ENCODE assay signal across 8 cellular contexts in genomic region chr2:120109186-120110061, GRCh38.
DNase-seq lines count a peak whose midpoint lies in the region; ATAC-seq lines count a peak whose summit lies in the region.

No MANE protein-coding gene starts in this region.

- H3K9me3 ChIP-seq in CD4-positive, alpha-beta memory T cell (ENCODE audit: control insufficient read depth in 1 of 2, low read length in 2 of 2): no peaks in the 10 kb centered on the region

- POLR2A ChIA-PET in CD4-positive, alpha-beta memory T cell (lab: Charles Lee; ENCODE audit: partially characterized antibody): interaction anchor here (1.1 to 3.4 kb wide), 6 partner anchors 67 to 431 kb away, joined by 4 to 35 read pairs (median 6); partner anchors contain the start of genes EPB41L5 and TMEM185B

- intact Hi-C loops in CD4-positive, alpha-beta memory T cell (cut with micrococcal nuclease): loop anchor here (1.0 to 5.0 kb wide), 5 partner anchors 68 to 351 kb away; partner anchors contain the start of genes EPB41L5, PTPN4 and TMEM185B

- no peaks in the 10 kb centered on the region for H3K27me3 ChIP-seq in CD4-positive, alpha-beta memory T cell (ENCODE audit: insufficient read depth, low read length)

- H3K4me1 ChIP-seq in CD4-positive, alpha-beta memory T cell (ENCODE audit: insufficient read depth, low read length): peaks cover 23% of the 10 kb centered on the region

- H3K36me3 ChIP-seq in CD4-positive, alpha-beta memory T cell (ENCODE audit: insufficient read depth, low read length): no peaks in the 10 kb centered on the region

- peak overlapping the region; percentile 23 for H3K27ac ChIP-seq in CD4-positive, alpha-beta memory T cell (ENCODE audit: low read depth, low read length)

- peaks cover 0 to 3% (median 0%) of the 10 kb centered on the region in 8 donors for H3K9me3 Mint-ChIP-seq in CD4-positive, alpha-beta memory T cell
- H3K9me3 Mint-ChIP-seq in activated naive CD8-positive, alpha-beta T cell treated with anti-CD3 and anti-CD28 coated beads, Interleukin-2, amount 50 U/mL, for 24 hours: peaks cover 13% of the 10 kb centered on the region

- DNase-seq in CD4-positive, alpha-beta memory T cell: peak in 4 of 5 donors; percentile 49 to 64 (median 56)
- DNase-seq in NCI-H2171 (lab: John Stamatoyannopoulos, UW): peak; percentile 6
- DNase-seq in activated naive CD8-positive, alpha-beta T cell treated with anti-CD3 and anti-CD28 coated beads, Interleukin-2, amount 50 U/mL, for 24 hours: no peak
- DNase-seq in hepatic stellate cell (ENCODE audit: low spot score): peak; percentile 12
- DNase-seq in islet precursor cell: no peak
- no peak for DNase-seq in ecto neural progenitor cell (ENCODE audit: low spot score)

- H3K4me3 ChIP-seq in CD4-positive, alpha-beta memory T cell (ENCODE audit: low read length in 2 of 2): peak overlapping the region in 1 of 2 donors; percentile 25

- ATAC-seq in GM19324 (IDR thresholded peaks at IDR 0.05; ENCODE audit: low FRiP score, unreplicated experiment): peak; percentile 52
- peak; percentile 61 for ATAC-seq in activated naive CD8-positive, alpha-beta T cell treated with anti-CD3 and anti-CD28 coated beads, Interleukin-2, amount 50 U/mL, for 24 hours
- no peak for ATAC-seq in GM19397 (IDR thresholded peaks at IDR 0.05; ENCODE audit: unreplicated experiment)

- peak overlapping the region in 6 of 7 donors; percentile 45 to 91 (median 64) for H3K27ac Mint-ChIP-seq in CD4-positive, alpha-beta memory T cell
- H3K27ac Mint-ChIP-seq in activated naive CD8-positive, alpha-beta T cell treated with anti-CD3 and anti-CD28 coated beads, Interleukin-2, amount 50 U/mL, for 24 hours: peak overlapping the region; percentile 85

- CTCF ChIA-PET in CD4-positive, alpha-beta memory T cell (lab: Charles Lee; ENCODE audit: partially characterized antibody): interaction anchor here (0.8 to 4.0 kb wide), 25 partner anchors 8 to 572 kb away, joined by 3 to 120 read pairs (median 4); partner anchors contain the start of genes EPB41L5, PTPN4, RALB and TMEM177

- H3K4me3 Mint-ChIP-seq in CD4-positive, alpha-beta memory T cell: peak overlapping the region; percentile 49 to 89 (median 80)
- peak overlapping the region; percentile 36 for H3K4me3 Mint-ChIP-seq in activated naive CD8-positive, alpha-beta T cell treated with anti-CD3 and anti-CD28 coated beads, Interleukin-2, amount 50 U/mL, for 24 hours

- peaks cover 0 to 1% of the 10 kb centered on the region in 2 donors for H3K27me3 Mint-ChIP-seq in CD4-positive, alpha-beta memory T cell
- no peaks in the 10 kb centered on the region for H3K27me3 Mint-ChIP-seq in activated naive CD8-positive, alpha-beta T cell treated with anti-CD3 and anti-CD28 coated beads, Interleukin-2, amount 50 U/mL, for 24 hours

- peaks cover 18 to 24% (median 21%) of the 10 kb centered on the region in 4 donors for H3K4me1 Mint-ChIP-seq in CD4-positive, alpha-beta memory T cell
- peaks cover 18% of the 10 kb centered on the region for H3K4me1 Mint-ChIP-seq in activated naive CD8-positive, alpha-beta T cell treated with anti-CD3 and anti-CD28 coated beads, Interleukin-2, amount 50 U/mL, for 24 hours

- H3K36me3 Mint-ChIP-seq in CD4-positive, alpha-beta memory T cell: peaks cover 0 to under 1% of the 10 kb centered on the region in 2 donors
- peaks cover 8% of the 10 kb centered on the region for H3K36me3 Mint-ChIP-seq in activated naive CD8-positive, alpha-beta T cell treated with anti-CD3 and anti-CD28 coated beads, Interleukin-2, amount 50 U/mL, for 24 hours (ENCODE audit: low read depth)

Comparison
In these comparisons a context has a peak if more than half of its experiments do, and no peak if none do; other contexts are left out.
1. DNase-seq: peak in CD4-positive, alpha-beta memory T cell (4 of 5), NCI-H2171 (single experiment) and hepatic stellate cell (single experiment); none in activated naive CD8-positive, alpha-beta T cell treated with anti-CD3 and anti-CD28 coated beads, Interleukin-2, amount 50 U/mL, for 24 hours (single experiment), islet precursor cell (single experiment) and ecto neural progenitor cell (single experiment).